Comparison of ENCODE assay signal across 22 cellular contexts in the genomic region with DNA sequence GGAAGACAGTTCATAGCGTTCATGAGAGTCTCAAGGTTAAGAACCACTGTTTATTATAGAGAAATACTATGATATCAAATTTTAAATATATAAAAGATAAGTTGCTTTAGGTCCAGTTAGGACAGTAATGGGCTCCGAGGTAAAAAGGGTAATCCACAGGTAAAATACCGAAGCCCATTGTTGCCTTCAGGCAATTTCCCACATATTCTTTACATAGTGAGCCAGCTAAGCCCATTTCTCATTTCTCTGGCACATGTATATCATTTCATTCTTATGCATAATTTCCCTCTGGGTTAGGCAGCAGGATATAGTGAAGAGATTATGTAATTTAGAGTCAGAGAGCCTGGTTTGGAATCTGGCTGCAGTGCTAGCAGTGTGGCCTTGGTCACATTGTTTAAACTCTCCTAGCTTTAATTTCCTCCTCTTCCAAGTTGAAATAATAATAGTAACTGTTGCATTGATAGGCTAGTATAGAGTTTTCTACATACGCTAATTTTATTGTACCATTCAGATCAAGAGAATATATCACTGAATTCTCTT.
"Had no signal": no experiment of that assay in that cellular context is flagged by ENCODE, and none has a peak within 500 bp of the region (broad histone marks: within the 10 kb centered on the region; RNA-seq: fewer than 3 reads in every experiment).

No MANE protein-coding gene starts in this region.

- H3K27ac ChIP-seq: colonic mucosa, Peyer's patch, RWPE1, SJCRH30 had no signal

- ATAC-seq: activated T-cell treated with anti-CD3 and anti-CD28 coated beads, Interleukin-2, amount 50 U/mL, for 72 hours had no signal

- DNase-seq: activated CD4-positive, alpha-beta memory T cell treated with anti-CD3 and anti-CD28 coated beads for 36 hours; activated CD4-positive, alpha-beta T cell treated with anti-CD3 and anti-CD28 coated beads, Interleukin-2, amount 10 ng/mL, durations not matched to agents 7 days and 5 days; activated CD4-positive, CD25-positive, alpha-beta regulatory T cell; activated CD8-positive, alpha-beta memory T cell treated with anti-CD3 and anti-CD28 coated beads for 24 hours; activated gamma-delta T cell treated with Interleukin-2 at 50 U/mL for 16 hours; activated naive CD4-positive, alpha-beta T cell treated with anti-CD3 and anti-CD28 coated beads, Interleukin-2, amount 10 ng/mL, durations not matched to agents 7 days and 5 days; activated naive CD8-positive, alpha-beta T cell treated with anti-CD3 and anti-CD28 coated beads for 36 hours; activated T-cell treated with anti-CD3 and anti-CD28 coated beads for 4 hours; activated T-cell treated with anti-CD3 and anti-CD28 coated beads, Interleukin-2, amount 50 U/mL, for 72 hours; MG63; MV-4-11; NCI-H187; NCI-H2227 treated with DMSO at 0.1 percent for 48 hours; NCI-H526; NCI-H82; Right ventricle myocardium superior; SJCRH30; SW 1271; T-helper 9 cell had no signal
